Comparison of ENCODE assay signal across 25 cellular contexts in genomic region chr20:2889209-2889608, GRCh38.
"Had no signal": no experiment of that assay in that cellular context is flagged by ENCODE, and none has a peak within 500 bp of the region (broad histone marks: within the 10 kb centered on the region; RNA-seq: fewer than 3 reads in every experiment).

No MANE protein-coding gene starts in this region.

- H3K27ac ChIP-seq: neural progenitor cell, parathyroid adenoma, right atrium auricular region, testis, tibial artery, upper lobe of left lung had no signal

- H3K4me3 ChIP-seq: gastrocnemius medialis, lung, neural progenitor cell, right atrium auricular region, smooth muscle cell, testis, tibial artery, upper lobe of left lung had no signal

- ATAC-seq: effector memory CD8-positive, alpha-beta T cell; gastrocnemius medialis; sciatic nerve; stimulated activated effector memory CD8-positive, alpha-beta T cell treated with anti-CD3 and anti-CD28 coated beads, Interleukin-12 subunit alpha, Interleukin-12 subunit beta, amount 100 ng/mL, for 72 hours had no signal

- H3K9me3 Mint-ChIP-seq: effector memory CD8-positive, alpha-beta T cell; stimulated activated effector memory CD8-positive, alpha-beta T cell treated with anti-CD3 and anti-CD28 coated beads, Interleukin-12 subunit alpha, Interleukin-12 subunit beta, amount 100 ng/mL, for 72 hours had no signal

- H3K4me1 ChIP-seq: neural progenitor cell, testis had no signal

- DNase-seq: cerebellar nuclear complex; cortex of kidney; effector memory CD8-positive, alpha-beta T cell; foreskin fibroblast; gastrocnemius medialis; head of caudate nucleus; stimulated activated CD4-positive, alpha-beta T cell treated with anti-CD3 and anti-CD28 coated beads, Interleukin-2, amount 100 ng/mL, for 24 hours; stimulated activated CD4-positive, alpha-beta T cell treated with anti-CD3 and anti-CD28 coated beads, Interleukin-4, amount 100 ng/mL, for 24 hours; stimulated activated naive CD4-positive, alpha-beta T cell treated with Interleukin-2 at 50 U/mL for 16 hours; substantia nigra; testis; tibial artery; upper lobe of left lung had no signal

- H3K9ac ChIP-seq: neural progenitor cell, parathyroid adenoma had no signal

- FAIRE-seq: endometrium, keratinocyte, urothelium cell line had no signal

- H3K9me3 ChIP-seq: gastrocnemius medialis, right atrium auricular region, testis, tibial artery, upper lobe of left lung had no signal

- H3K27me3 ChIP-seq: gastrocnemius medialis, neural progenitor cell, right atrium auricular region, testis, tibial artery, upper lobe of left lung had no signal

- H3K27ac Mint-ChIP-seq: nephron, neural progenitor cell, progenitor cell of endocrine pancreas had no signal

- H3K4me1 Mint-ChIP-seq: neural progenitor cell had no signal

- H3K4me2 ChIP-seq: neural progenitor cell, smooth muscle cell had no signal

- H3K27me3 Mint-ChIP-seq: effector memory CD8-positive, alpha-beta T cell; progenitor cell of endocrine pancreas had no signal

- H3K4me3 Mint-ChIP-seq: effector memory CD8-positive, alpha-beta T cell; nephron; neural progenitor cell; stimulated activated effector memory CD8-positive, alpha-beta T cell treated with anti-CD3 and anti-CD28 coated beads, Interleukin-12 subunit alpha, Interleukin-12 subunit beta, amount 100 ng/mL, for 72 hours had no signal

- H2AFZ ChIP-seq: neural progenitor cell, parathyroid adenoma had no signal

- H3K36me3 ChIP-seq: gastrocnemius medialis, neural progenitor cell, right atrium auricular region, tibial artery, upper lobe of left lung had no signal
